ENCODE assay signal across 23 cellular contexts in the genomic region with DNA sequence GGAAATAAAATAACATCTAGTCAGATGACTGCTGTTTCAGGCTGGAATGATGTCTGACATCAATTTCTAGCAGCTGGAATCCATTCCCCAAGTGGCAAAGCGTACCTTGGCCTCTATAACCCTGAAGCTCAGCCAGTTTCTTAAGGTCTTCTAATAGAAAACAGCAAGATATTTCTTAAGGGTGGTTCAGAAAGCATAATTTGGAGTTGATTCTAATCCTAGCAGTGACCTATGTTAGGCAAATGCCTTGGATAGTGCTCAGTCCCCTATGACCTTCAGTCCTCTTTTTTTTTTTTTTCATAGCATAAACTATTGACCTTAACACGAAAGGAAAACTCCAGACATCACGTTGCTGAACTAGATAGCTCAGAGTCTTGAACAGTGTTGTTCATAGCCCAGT. TPM values are rescaled to one million over a fixed set of nuclear protein-coding genes. Genes with fewer than 3 reads are reported as not detected.
DNase-seq lines count a peak whose midpoint lies in the region; ATAC-seq and TF ChIP-seq lines count a peak whose summit lies in the region.
"Had no signal": no experiment of that assay in that cellular context is flagged by ENCODE, and none has a peak within 500 bp of the region (broad histone marks: within the 10 kb centered on the region; RNA-seq: fewer than 3 reads in every experiment).

No MANE protein-coding gene starts in this region.

- H3K4me1 ChIP-seq in mammary epithelial cell (ENCODE audit: insufficient read depth, low read length) (peaks cover 20% of the 10 kb centered on the region), heart right ventricle (peaks cover 0 to 67% (median 47%) of the 10 kb centered on the region in 9 donors), gastrocnemius medialis (peaks cover 0 to 11% of the 10 kb centered on the region in 2 donors), aorta (ENCODE audit: control insufficient read depth in 1 of 2, insufficient read depth in 2 of 2, low read length in 2 of 2) (no peaks in the 10 kb centered on the region)
- H3K4me1 ChIP-seq: BLaER1 had no signal

- H3K36me3 Mint-ChIP-seq in MCF 10A (ENCODE audit: insufficient read depth, unreplicated experiment), result peaks cover 88% of the 10 kb centered on the region

- in situ Hi-C loops in mammary epithelial cell (cut with MboI; ENCODE audit: low sequenced_read_pairs in 2 of 2), result no loop called here
- in situ Hi-C loops in gastrocnemius medialis (cut with MboI; ENCODE audit: low sequenced_read_pairs in 4 of 4), result loop anchor here in 2 of 4 donors (25.0 kb wide), 1 partner anchor 280 kb away; the partner anchor contains the start of gene SHCBP1L (in 2 of the 2)

- POLR2A ChIA-PET in MCF 10A (lab: Yijun Ruan, JAX), result interaction anchor here (0.6 to 3.1 kb wide), 10 partner anchors 8 to 133 kb away, joined by 3 to 40 read pairs (median 4); partner anchors contain the start of gene LAMC2

- no peak overlapping the region for H3K4me3 ChIP-seq in mammary epithelial cell (replicated peaks in 1 of 3; ENCODE audit: insufficient read depth in 1 of 3, low read depth in 2 of 3, low read length in 3 of 3)
- no peak overlapping the region for H3K4me3 ChIP-seq in heart right ventricle
- no peak overlapping the region for H3K4me3 ChIP-seq in gastrocnemius medialis
- no peak overlapping the region for H3K4me3 ChIP-seq in aorta (ENCODE audit: low read length in 2 of 2)
- H3K4me3 ChIP-seq: BLaER1 had no signal

- H3K9ac ChIP-seq in mammary epithelial cell (ENCODE audit: insufficient read depth, low read length), result no peak overlapping the region
- H3K9ac ChIP-seq: BLaER1 had no signal

- ATAC-seq in heart right ventricle, result peak; percentile 21 to 44 (median 34)
- ATAC-seq in gastrocnemius medialis, result peak; percentile 38 to 51
- peak; percentile 44 for ATAC-seq in aorta (ENCODE audit: low FRiP score)
- no peak for ATAC-seq in HG03045 (IDR thresholded peaks at IDR 0.05; ENCODE audit: unreplicated experiment)

- H3K4me1 Mint-ChIP-seq in MCF 10A (ENCODE audit: insufficient read depth, unreplicated experiment), result peaks cover 22% of the 10 kb centered on the region

- DNase-seq in MCF 10A (ENCODE audit: unreplicated experiment) (no peak), mammary epithelial cell (no peak), heart right ventricle (no peak), gastrocnemius medialis (peak in 1 of 2 donors; percentile 48), aorta (no peak), HuH-7.5 (ENCODE audit: low spot score) (no peak), cerebellar cortex (ENCODE audit: low spot score) (no peak)
- DNase-seq: activated CD4-positive, alpha-beta T cell treated with anti-CD3 and anti-CD28 coated beads, Interleukin-2, amount 50 U/mL, for 1 hour; activated CD8-positive, alpha-beta memory T cell treated with anti-CD3 and anti-CD28 coated beads, Interleukin-2, amount 50 U/mL, for 48 hours; activated gamma-delta T cell; amygdala; cerebellar nuclear complex; effector CD8-positive, alpha-beta T cell; hypothalamus; Karpas-422; kidney glomerular epithelial cell; midbrain; NCI-H1092; NCI-H2081 treated with DMSO at 0.1 percent for 48 hours; NCI-H524 had no signal

- no peaks in the 10 kb centered on the region for H3K27me3 ChIP-seq in mammary epithelial cell (ENCODE audit: insufficient read depth, low read length)
- H3K27me3 ChIP-seq in heart right ventricle, result no peaks in the 10 kb centered on the region
- no peaks in the 10 kb centered on the region for H3K27me3 ChIP-seq in gastrocnemius medialis
- no peaks in the 10 kb centered on the region for H3K27me3 ChIP-seq in aorta (ENCODE audit: control insufficient read depth in 1 of 2, insufficient read depth in 2 of 2, low read length in 1 of 2)
- H3K27me3 ChIP-seq: BLaER1 had no signal

- H3K9me3 Mint-ChIP-seq in MCF 10A (ENCODE audit: unreplicated experiment), result no peaks in the 10 kb centered on the region

- BruUV-seq in MCF 10A (replicated peaks; lab: Mats Ljungman, UMichigan), result no TSS peak
- no TSS peak for BruUV-seq in mammary epithelial cell (replicated peaks; lab: Mats Ljungman, UMichigan)

- H3K9me3 ChIP-seq in mammary epithelial cell (replicated peaks; ENCODE audit: insufficient read depth, low read length) (no peaks in the 10 kb centered on the region), heart right ventricle (no peaks in the 10 kb centered on the region), gastrocnemius medialis (no peaks in the 10 kb centered on the region), aorta (ENCODE audit: control insufficient read depth, low read length) (no peaks in the 10 kb centered on the region)
- H3K9me3 ChIP-seq: BLaER1 had no signal

- H3K27ac ChIP-seq in mammary epithelial cell (ENCODE audit: insufficient read depth, low read depth, low read length) (no peak overlapping the region), heart right ventricle (peak overlapping the region; percentile 49 to 90 (median 76)), gastrocnemius medialis (peak overlapping the region; percentile 54 to 81 (median 64)), aorta (ENCODE audit: low read depth in 1 of 2, low read length in 2 of 2) (no peak overlapping the region)
- H3K27ac ChIP-seq: 22Rv1, BLaER1 had no signal

- H3K4me2 ChIP-seq in mammary epithelial cell (ENCODE audit: insufficient read depth, low read depth, low read length), result no peak overlapping the region
- H3K4me2 ChIP-seq: BLaER1 had no signal

- CTCF ChIA-PET in MCF 10A (lab: Yijun Ruan, JAX), result interaction anchor here (0.6 to 1.9 kb wide), 9 partner anchors 12 to 280 kb away, joined by 3 to 9 read pairs (median 3); no protein-coding TSS in a partner anchor
- CTCF ChIA-PET in mammary epithelial cell (lab: Charles Lee; ENCODE audit: low non-redundant PET), result no interaction called here

- TF ChIP-seq POLR2A in gastrocnemius medialis (IDR thresholded peaks at IDR 0.05), result no peak

- 100% methylated on average over 3 of the region's 3 CpGs for WGBS in mammary epithelial cell (ENCODE audit: low coverage, missing lambda C conversion rate)
- WGBS in heart right ventricle, 2 donors, result 65 to 66% methylated on average over 3 of the region's 3 CpGs
- 28 to 32% methylated on average over 3 of the region's 3 CpGs for WGBS in aorta, 2 donors

- no peak overlapping the region for H2AFZ ChIP-seq in mammary epithelial cell (ENCODE audit: low read depth, low read length)

- dilution Hi-C loops in mammary epithelial cell (cut with HindIII; ENCODE audit: low sequenced_read_pairs), result loop anchor here (5.0 kb wide), 1 partner anchor 85 kb away; no protein-coding TSS in a partner anchor

- peak overlapping the region; percentile 86 for H3K27ac Mint-ChIP-seq in MCF 10A (ENCODE audit: low read depth, unreplicated experiment)

- no peak overlapping the region for H3K4me3 Mint-ChIP-seq in MCF 10A (ENCODE audit: unreplicated experiment)

- peaks cover 65% of the 10 kb centered on the region for H3K36me3 ChIP-seq in mammary epithelial cell (ENCODE audit: insufficient read depth, low read length)
- no peaks in the 10 kb centered on the region for H3K36me3 ChIP-seq in heart right ventricle
- H3K36me3 ChIP-seq in gastrocnemius medialis, result no peaks in the 10 kb centered on the region
- H3K36me3 ChIP-seq in aorta (ENCODE audit: control insufficient read depth in 1 of 2, insufficient read depth in 2 of 2, low read length in 1 of 2), result no peaks in the 10 kb centered on the region
- H3K36me3 ChIP-seq: BLaER1 had no signal

- no peaks in the 10 kb centered on the region for H4K20me1 ChIP-seq in mammary epithelial cell (ENCODE audit: insufficient read depth, low read length)
- H4K20me1 ChIP-seq: BLaER1 had no signal

- no peaks in the 10 kb centered on the region for H3K27me3 Mint-ChIP-seq in MCF 10A (ENCODE audit: insufficient read depth, unreplicated experiment)

- intact Hi-C loops in MCF 10A (cut with micrococcal nuclease), result no loop called here
- intact Hi-C loops in mammary epithelial cell (cut with micrococcal nuclease), result no loop called here
- intact Hi-C loops in heart right ventricle (cut with DNase I), result loop anchor here in 1 of 10 donors (5.0 kb wide), 1 partner anchor 35 kb away; no protein-coding TSS in a partner anchor
- intact Hi-C loops in gastrocnemius medialis (cut with DNase I; ENCODE audit: low total_unique reads), result loop anchor here (2.0 kb wide), 1 partner anchor 104 kb away; no protein-coding TSS in a partner anchor
- intact Hi-C loops in aorta (cut with DNase I), result no loop called here

- H3K79me2 ChIP-seq in mammary epithelial cell (ENCODE audit: insufficient read depth, low read length), result no peaks in the 10 kb centered on the region

- TF ChIP-seq CTCF in MCF 10A (IDR thresholded peaks at IDR 0.05; ENCODE audit: unreplicated experiment), result no peak
- TF ChIP-seq CTCF in mammary epithelial cell (conservative IDR thresholded peaks at IDR 0.05 in 1 of 2, IDR thresholded peaks at IDR 0.05 in 1 of 2; ENCODE audit: extremely low read depth in 1 of 2, insufficient read depth in 1 of 2, low read depth in 1 of 2, low read length in 2 of 2), result no peak
- no peak for TF ChIP-seq CTCF in heart right ventricle (IDR thresholded peaks at IDR 0.05)
- no peak for TF ChIP-seq CTCF in gastrocnemius medialis (IDR thresholded peaks at IDR 0.05 in 4 of 5, conservative IDR thresholded peaks at IDR 0.05 in 1 of 5)

RNA-seq across cellular contexts. Expression of gene LAMC2, which starts 56.5 kb away (rescaled TPM):
- total RNA-seq in MCF 10A (2022) (751 and 884 TPM in 2 replicates), mammary epithelial cell (1,000 to 10,000 TPM; 1,201 to 2,277 TPM), heart right ventricle (1 to 10 TPM in 6 of 10 donors, under 1 TPM in 4; 0.53 to 8.8 (median 1.6) TPM), gastrocnemius medialis (1 to 10 TPM in 3 of 4 donors, under 1 TPM in 1; 0.78 to 1.8 (median 1.4) TPM), aorta (under 1 TPM; 0.90 to 0.91 TPM)
- polyA plus RNA-seq in mammary epithelial cell (1,668 TPM), heart right ventricle (1 to 10 TPM; 1.2 to 3.0 TPM), aorta (1 to 10 TPM; 1.0 to 1.2 TPM)
- polyA minus RNA-seq in mammary epithelial cell, result 2,109 TPM

Comparison
In these comparisons a context has a peak if more than half of its experiments do, and no peak if none do; other contexts are left out.
1. H3K27ac ChIP-seq: peak in heart right ventricle (10 of 10) and gastrocnemius medialis (4 of 4); none in mammary epithelial cell (single experiment) and aorta (0 of 2).
2. RNA of gene LAMC2, which starts 56.5 kb away (total RNA-seq): 1,201 to 2,277 TPM in mammary epithelial cell and 751 to 884 TPM in MCF 10A; 0.53 to 8.8 TPM in heart right ventricle, 0.78 to 1.8 TPM in gastrocnemius medialis and 0.90 to 0.91 TPM in aorta; every median in the first group is over 10 times any median in the second.